ENCODE assay signal across 9 cellular contexts in genomic region chr22:26579331-26579886, GRCh38. TPM values are rescaled to one million over a fixed set of nuclear protein-coding genes. Genes with fewer than 3 reads are reported as not detected.
DNase-seq lines count a peak whose midpoint lies in the region; ATAC-seq and TF ChIP-seq lines count a peak whose summit lies in the region.
"Had no signal": no experiment of that assay in that cellular context is flagged by ENCODE, and none has a peak within 500 bp of the region (broad histone marks: within the 10 kb centered on the region; RNA-seq: fewer than 3 reads in every experiment).

No MANE protein-coding gene starts in this region.

- DNase-seq in CMK (ENCODE audit: low read depth) (peak; percentile 58), T-helper 17 cell (peak; percentile 29 to 38 (median 30)), cerebellum (ENCODE audit: low spot score) (peak; percentile 17), H4 (ENCODE audit: low spot score) (no peak), HEK293T (ENCODE audit: extremely low spot score) (no peak), NCI-H226 (no peak)
- DNase-seq in stimulated activated CD8-positive, alpha-beta memory T cell treated with anti-CD3 and anti-CD28 coated beads, Interleukin-4, amount 100 ng/mL, for 48 hours = peak; percentile 70

- peak overlapping the region; percentile 93 for H3K27ac Mint-ChIP-seq in T-helper 17 cell

- POLR2A ChIA-PET in HEK293T (lab: Yijun Ruan, JAX) = no interaction called here

- no peaks in the 10 kb centered on the region for H3K27me3 Mint-ChIP-seq in T-helper 17 cell

- ATAC-seq in HG02642 (IDR thresholded peaks at IDR 0.05; ENCODE audit: poor library complexity, unreplicated experiment) (peak; percentile 72), T-helper 17 cell (peak; percentile 97)

- H3K4me3 Mint-ChIP-seq in T-helper 17 cell = peak overlapping the region; percentile 91

- peaks cover 4% of the 10 kb centered on the region for H3K36me3 Mint-ChIP-seq in T-helper 17 cell (ENCODE audit: low read depth)

- H3K4me1 Mint-ChIP-seq in T-helper 17 cell = peaks cover 46% of the 10 kb centered on the region

- CTCF ChIA-PET in HEK293T (lab: Yijun Ruan, JAX) = no interaction called here

- no peaks in the 10 kb centered on the region for H3K9me3 ChIP-seq in T-helper 17 cell (ENCODE audit: control insufficient read depth, low read length, poor library complexity, severe bottlenecking)

TF ChIP-seq in HEK293T, 16 proteins besides CTCF, POLR2A, EP300 and RAD21:
- no peak for TF ChIP-seq PKNOX1 (IDR thresholded peaks at IDR 0.05)
- TF ChIP-seq TARDBP (IDR thresholded peaks at IDR 0.05) = no peak
- TF ChIP-seq SUZ12 (IDR thresholded peaks at IDR 0.05) = no peak
- no peak for TF ChIP-seq FOXK2 (IDR thresholded peaks at IDR 0.05)
- TF ChIP-seq BHLHE40 (IDR thresholded peaks at IDR 0.05; ENCODE audit: borderline replicate concordance) = no peak
- no peak for TF ChIP-seq ARNT (IDR thresholded peaks at IDR 0.05)
- no peak for TF ChIP-seq FOXM1 (IDR thresholded peaks at IDR 0.05; ENCODE audit: borderline replicate concordance)

RNA-seq across cellular contexts. Expression of gene TPST2, which starts 10.5 kb away (rescaled TPM):
- total RNA-seq in T-helper 17 cell = 10 to 100 TPM; 18.2 to 40.7 TPM
- 8.3 TPM for total RNA-seq in cerebellum
- total RNA-seq in H4 (2014; rRNA removed; shearing (Covaris generic)) = 13.8 and 14.2 TPM in 2 replicates

RNA-seq across cellular contexts. Expression of gene CRYBB1, which starts 38.4 kb away (rescaled TPM):
- total RNA-seq in T-helper 17 cell (not detected), cerebellum (0.27 TPM)
- total RNA-seq in H4 (2014; rRNA removed; shearing (Covaris generic)) = not detected in 2 replicates
- total RNA-seq: mononuclear cell had no signal

RNA-seq across cellular contexts. Expression of gene CRYBA4, which starts 42.4 kb away (rescaled TPM):
- total RNA-seq in T-helper 17 cell = not detected
- not detected for total RNA-seq in cerebellum
- not detected in 2 replicates for total RNA-seq in H4 (2014; rRNA removed; shearing (Covaris generic))
- total RNA-seq: mononuclear cell had no signal

Comparison
In these comparisons a context has a peak if more than half of its experiments do, and no peak if none do; other contexts are left out.
1. DNase-seq: peak in CMK (single experiment), T-helper 17 cell (3 of 3), cerebellum (single experiment) and stimulated activated CD8-positive, alpha-beta memory T cell treated with anti-CD3 and anti-CD28 coated beads, Interleukin-4, amount 100 ng/mL, for 48 hours (single experiment); none in H4 (single experiment), HEK293T (single experiment) and NCI-H226 (single experiment).